12 cellular contexts compared by ENCODE assay signal in genomic region chr10:124677291-124677690, GRCh38.
DNase-seq lines count a peak whose midpoint lies in the region; ATAC-seq and TF ChIP-seq lines count a peak whose summit lies in the region.
"Had no signal": no experiment of that assay in that cellular context is flagged by ENCODE, and none has a peak within 500 bp of the region (broad histone marks: within the 10 kb centered on the region; RNA-seq: fewer than 3 reads in every experiment).

No MANE protein-coding gene starts in this region.

- CTCF ChIA-PET in SK-N-SH (lab: Yijun Ruan, JAX), result interaction anchor here (0.7 to 1.9 kb wide), 5 partner anchors 9 to 137 kb away, joined by 3 to 5 read pairs (median 3); no protein-coding TSS in a partner anchor

- H3K9me3 ChIP-seq in SK-N-SH, result no peaks in the 10 kb centered on the region
- H3K9me3 ChIP-seq in lower lobe of right lung, result no peaks in the 10 kb centered on the region
- H3K9me3 ChIP-seq in subcutaneous abdominal adipose tissue (ENCODE audit: control insufficient read depth in 5 of 5, low read length in 5 of 5), result no peaks in the 10 kb centered on the region

- ATAC-seq in SK-N-SH treated with all-trans-retinoic acid at 6 μM for 48 hours (no peak; the same call in 2 of the 3 replicates), lower lobe of right lung (peak in 1 of 2 donors; percentile 28), GM19455 (IDR thresholded peaks at IDR 0.05; ENCODE audit: unreplicated experiment) (no peak)
- ATAC-seq: activated naive CD4-positive, alpha-beta T cell treated with anti-CD3 and anti-CD28 coated beads, Interleukin-2, amount 50 U/mL, for 72 hours had no signal

- H3K9me2 ChIP-seq in SK-N-SH, result no peaks in the 10 kb centered on the region

- DNase-seq in SK-N-SH, result peak; percentile 65
- DNase-seq in lower lobe of right lung, result peak; percentile 60
- DNase-seq in H4 (ENCODE audit: low spot score), result no peak
- no peak for DNase-seq in activated CD4-positive, alpha-beta T cell treated with anti-CD3 and anti-CD28 coated beads, Interleukin-2, amount 50 U/mL, for 1 hour
- DNase-seq: DMS53, NCI-H510A had no signal

- peak overlapping the region in 1 of 2 experiments; percentile 95; a peak in 2 of 4 replicates for H3K27ac ChIP-seq in SK-N-SH (ENCODE audit: low read depth in 2 of 2, low read length in 1 of 2)
- H3K27ac ChIP-seq in lower lobe of right lung, result peak overlapping the region; percentile 9
- peak overlapping the region; percentile 78 for H3K27ac ChIP-seq in subcutaneous abdominal adipose tissue (ENCODE audit: low read depth, low read length)
- H3K27ac ChIP-seq: 22Rv1 had no signal

- H4K20me1 ChIP-seq in SK-N-SH (ENCODE audit: insufficient read depth), result 0 out of 2 replicates have a peak, but pooled peaks cover 4% of the 10 kb centered on the region

- H3K79me2 ChIP-seq in SK-N-SH (ENCODE audit: insufficient read depth), result peaks cover 11% of the 10 kb centered on the region; the same call in 1 of the 2 replicates

- H3K4me2 ChIP-seq in SK-N-SH, result no peak overlapping the region

- H3K4me1 Mint-ChIP-seq in brain, result peaks cover 83% of the 10 kb centered on the region

- no peaks in the 10 kb centered on the region for H3F3A ChIP-seq in SK-N-SH (replicated peaks; ENCODE audit: insufficient read depth)

- H3K27ac Mint-ChIP-seq in brain, result peak overlapping the region; percentile 39 to 87 (median 85)

- TF ChIP-seq CTCF in SK-N-SH (IDR thresholded peaks at IDR 0.05) (no peak), brain (conservative IDR thresholded peaks at IDR 0.05) (no peak), lower lobe of right lung (IDR thresholded peaks at IDR 0.05) (no peak)

- H3K36me3 Mint-ChIP-seq in brain, result peaks cover 45% of the 10 kb centered on the region

- intact Hi-C loops in lower lobe of right lung (cut with DNase I), result no loop called here

- H3K4me3 ChIP-seq in SK-N-SH (ENCODE audit: low read depth in 2 of 2, low read length in 1 of 2), result no peak overlapping the region
- H3K4me3 ChIP-seq in lower lobe of right lung, result no peak overlapping the region
- peak overlapping the region in 2 of 5 donors; percentile 5 to 7 for H3K4me3 ChIP-seq in subcutaneous abdominal adipose tissue (ENCODE audit: low read depth in 1 of 5, low read length in 5 of 5)

- TF ChIP-seq EP300 in SK-N-SH (IDR thresholded peaks at IDR 0.05; ENCODE audit: borderline replicate concordance in 1 of 2, low read depth in 1 of 2, low read length in 1 of 2), result no peak

- H3K4me3 Mint-ChIP-seq in brain, result peak overlapping the region in 1 of 5 experiments; percentile 32

- H3K9me3 Mint-ChIP-seq in brain, result no peaks in the 10 kb centered on the region
- H3K9me3 Mint-ChIP-seq: activated naive CD4-positive, alpha-beta T cell treated with anti-CD3 and anti-CD28 coated beads, Interleukin-2, amount 50 U/mL, for 72 hours had no signal

- peaks cover 0 to 36% of the 10 kb centered on the region in 2 experiments; a peak in 1 of 4 replicates for H3K4me1 ChIP-seq in SK-N-SH (ENCODE audit: control insufficient read depth in 1 of 2, insufficient read depth in 2 of 2, low read depth in 1 of 2, low read length in 1 of 2)
- peaks cover 94% of the 10 kb centered on the region for H3K4me1 ChIP-seq in lower lobe of right lung
- H3K4me1 ChIP-seq in subcutaneous abdominal adipose tissue (ENCODE audit: control insufficient read depth in 5 of 5, insufficient read depth in 5 of 5, low read length in 5 of 5), result peaks cover 31 to 95% (median 88%) of the 10 kb centered on the region in 5 donors

- TF ChIP-seq RAD21 in SK-N-SH (IDR thresholded peaks at IDR 0.05; ENCODE audit: low read length), result no peak

- no peaks in the 10 kb centered on the region for H3K27me3 Mint-ChIP-seq in brain

- H3K9ac ChIP-seq in SK-N-SH, result no peak overlapping the region
- peak overlapping the region in 1 of 5 donors; percentile 39 for H3K9ac ChIP-seq in subcutaneous abdominal adipose tissue (ENCODE audit: low read length in 5 of 5)

- H3K27me3 ChIP-seq in SK-N-SH (ENCODE audit: insufficient read depth), result no peaks in the 10 kb centered on the region
- no peaks in the 10 kb centered on the region for H3K27me3 ChIP-seq in lower lobe of right lung (ENCODE audit: low read depth)
- H3K27me3 ChIP-seq in subcutaneous abdominal adipose tissue (ENCODE audit: control insufficient read depth in 5 of 5, insufficient read depth in 4 of 5, low read length in 5 of 5), result no peaks in the 10 kb centered on the region

- WGBS in SK-N-SH (ENCODE audit: low lambda C conversion rate), result 85% methylated on average over 9 of the region's 10 CpGs

- H2AFZ ChIP-seq in SK-N-SH (ENCODE audit: low read depth), result no peak overlapping the region

- H3K36me3 ChIP-seq in SK-N-SH (replicated peaks in 1 of 2; ENCODE audit: control insufficient read depth in 1 of 2, insufficient read depth in 2 of 2, low read length in 1 of 2), result peaks cover 4 to 23% of the 10 kb centered on the region in 2 experiments
- H3K36me3 ChIP-seq in lower lobe of right lung, result peaks cover 21% of the 10 kb centered on the region
- peaks cover 0 to 34% (median 13%) of the 10 kb centered on the region in 5 donors for H3K36me3 ChIP-seq in subcutaneous abdominal adipose tissue (ENCODE audit: control insufficient read depth in 5 of 5, insufficient read depth in 5 of 5, low read length in 5 of 5)

- POLR2A ChIA-PET in SK-N-SH (lab: Yijun Ruan, JAX), result no interaction called here

TF ChIP-seq in SK-N-SH, 30 proteins besides CTCF, POLR2A, EP300 and RAD21 (continues in another document):
- TF ChIP-seq REST (IDR thresholded peaks at IDR 0.05; ENCODE audit: low read depth, low read length) (no peak), FOXM1 (IDR thresholded peaks at IDR 0.05; ENCODE audit: low read depth) (no peak), POLR2AphosphoS5 (IDR thresholded peaks at IDR 0.05; ENCODE audit: low read depth, low read length) (no peak)

TF ChIP-seq in SK-N-SH treated with all-trans-retinoic acid at 6 μM for 48 hours, 23 proteins besides CTCF, POLR2A, EP300 and RAD21:
- no peak for TF ChIP-seq CSRNP3 (CRISPR knock-in tag; IDR thresholded peaks at IDR 0.05)
- TF ChIP-seq PPARA (CRISPR knock-in tag; IDR thresholded peaks at IDR 0.05; ENCODE audit: borderline replicate concordance), result no peak
- no peak for TF ChIP-seq TOX (CRISPR knock-in tag; IDR thresholded peaks at IDR 0.05; ENCODE audit: borderline replicate concordance)
- no peak for TF ChIP-seq PATZ1 (CRISPR knock-in tag; IDR thresholded peaks at IDR 0.05; ENCODE audit: borderline replicate concordance)
- TF ChIP-seq CSDC2 (CRISPR knock-in tag; IDR thresholded peaks at IDR 0.05), result no peak
- no peak for TF ChIP-seq ZFP3 (CRISPR knock-in tag; IDR thresholded peaks at IDR 0.05)
- TF ChIP-seq ZNF565 (CRISPR knock-in tag; conservative IDR thresholded peaks at IDR 0.05; ENCODE audit: low read depth), result no peak
- no peak for TF ChIP-seq BACH2 (CRISPR knock-in tag; IDR thresholded peaks at IDR 0.05; ENCODE audit: borderline replicate concordance)

Comparison
In these comparisons a context has a peak if more than half of its experiments do, and no peak if none do; other contexts are left out.
1. DNase-seq: peak in SK-N-SH (single experiment) and lower lobe of right lung (single experiment); none in H4 (single experiment) and activated CD4-positive, alpha-beta T cell treated with anti-CD3 and anti-CD28 coated beads, Interleukin-2, amount 50 U/mL, for 1 hour (single experiment).